In the genomic region with DNA sequence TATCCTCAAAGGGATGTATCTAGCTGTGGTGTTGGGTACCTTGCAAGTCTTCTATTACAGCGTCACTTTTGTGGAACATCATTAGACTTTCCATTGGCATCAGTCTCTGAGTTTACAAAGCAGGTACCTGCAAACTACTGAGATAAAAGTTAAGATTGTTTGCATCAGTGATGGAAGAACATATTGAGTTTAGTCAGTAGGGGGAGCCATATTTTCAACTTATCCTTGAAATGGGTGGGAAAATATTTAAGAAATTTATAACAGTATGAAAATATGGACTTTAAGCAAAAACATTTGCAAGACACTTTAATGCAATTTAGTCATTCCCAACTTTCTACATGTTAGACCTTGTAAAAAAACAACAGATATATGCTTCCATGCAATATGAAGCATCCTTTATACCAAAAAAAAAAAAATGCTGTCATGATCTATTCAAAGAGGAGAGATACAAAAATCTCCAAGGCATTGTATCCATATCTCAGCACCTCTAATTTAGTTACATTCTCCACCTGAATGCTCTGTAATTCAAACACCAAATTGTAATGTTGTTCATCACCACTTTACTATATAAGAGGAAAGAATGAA, we compare ENCODE assay signal across 11 cellular contexts.
DNase-seq lines count a peak whose midpoint lies in the region; ATAC-seq, FAIRE-seq and TF ChIP-seq lines count a peak whose summit lies in the region.
"Had no signal": no experiment of that assay in that cellular context is flagged by ENCODE, and none has a peak within 500 bp of the region (broad histone marks: within the 10 kb centered on the region; RNA-seq: fewer than 3 reads in every experiment).

No MANE protein-coding gene starts in this region.

- H3K9me3 ChIP-seq in WERI-Rb-1 (ENCODE audit: severe bottlenecking): no peaks in the 10 kb centered on the region
- H3K9me3 ChIP-seq in right lobe of liver: no peaks in the 10 kb centered on the region
- H3K9me3 ChIP-seq: esophagus squamous epithelium had no signal

- H3K4me3 ChIP-seq in WERI-Rb-1 (ENCODE audit: low read depth, low read length): no peak overlapping the region
- no peak overlapping the region for H3K4me3 ChIP-seq in kidney epithelial cell (ENCODE audit: low read depth, low read length)
- H3K4me3 ChIP-seq in right lobe of liver: no peak overlapping the region
- H3K4me3 ChIP-seq in lower leg skin (ENCODE audit: low read depth, poor library complexity, severe bottlenecking): no peak overlapping the region
- H3K4me3 ChIP-seq: esophagus squamous epithelium had no signal

- H3K36me3 ChIP-seq in WERI-Rb-1 (no peaks in the 10 kb centered on the region), kidney epithelial cell (ENCODE audit: control insufficient read depth, insufficient read depth, low read length) (no peaks in the 10 kb centered on the region), right lobe of liver (no peaks in the 10 kb centered on the region)
- H3K36me3 ChIP-seq: esophagus squamous epithelium had no signal

- TF ChIP-seq POLR2A in right lobe of liver (IDR thresholded peaks at IDR 0.05) (no peak), lower leg skin (IDR thresholded peaks at IDR 0.05) (no peak)

- FAIRE-seq in D721Med (lab: Jason Lieb, UNC): peak; percentile 25

- H3K27ac ChIP-seq in WERI-Rb-1 (no peak overlapping the region), right lobe of liver (no peak overlapping the region)
- H3K27ac ChIP-seq: esophagus squamous epithelium had no signal

- WGBS in right lobe of liver (ENCODE audit: insufficient coverage, low coverage, low lambda C conversion rate, missing lambda C conversion rate): 50% methylated on average over 1 of the region's 1 CpG
- WGBS in lower leg skin, 2 donors: 46 to 63% methylated on average over 1 of the region's 1 CpG

- no peaks in the 10 kb centered on the region for H3K27me3 ChIP-seq in WERI-Rb-1 (ENCODE audit: insufficient read depth, low read depth, severe bottlenecking)
- H3K27me3 ChIP-seq in kidney epithelial cell (ENCODE audit: control insufficient read depth, insufficient read depth, low read length): no peaks in the 10 kb centered on the region
- H3K27me3 ChIP-seq in right lobe of liver: no peaks in the 10 kb centered on the region
- H3K27me3 ChIP-seq: esophagus squamous epithelium had no signal

- no peaks in the 10 kb centered on the region for H3K4me1 ChIP-seq in right lobe of liver
- H3K4me1 ChIP-seq: esophagus squamous epithelium had no signal

- no peak for DNase-seq in D721Med (ENCODE audit: insufficient read length, low spot score)
- DNase-seq in WERI-Rb-1: no peak
- DNase-seq in kidney epithelial cell (ENCODE audit: low read depth): no peak
- DNase-seq in AG08395 (ENCODE audit: low spot score): no peak
- no peak for DNase-seq in right lobe of liver
- DNase-seq in lower leg skin (ENCODE audit: low spot score in 2 of 2): no peak
- DNase-seq: esophagus squamous epithelium, NCI-H446, occipital lobe had no signal

- intact Hi-C loops in right lobe of liver (cut with DNase I): no loop called here
- intact Hi-C loops in lower leg skin (cut with DNase I; ENCODE audit: low total_unique reads): no loop called here

- ATAC-seq in HG02884 (IDR thresholded peaks at IDR 0.05; ENCODE audit: unreplicated experiment): peak; percentile 45
- ATAC-seq in GM18858 (IDR thresholded peaks at IDR 0.05; ENCODE audit: unreplicated experiment): no peak
- no peak for ATAC-seq in right lobe of liver

- TF ChIP-seq CTCF in D721Med (IDR thresholded peaks at IDR 0.05; ENCODE audit: insufficient read depth, missing control alignments) (peak; percentile 33), WERI-Rb-1 (IDR thresholded peaks at IDR 0.05; ENCODE audit: low read depth, low read length) (peak; percentile 25; the same call in 1 of the 2 replicates), kidney epithelial cell (IDR thresholded peaks at IDR 0.05; ENCODE audit: insufficient read depth, low read length, poor library complexity, severe bottlenecking) (peak; percentile 56), right lobe of liver (IDR thresholded peaks at IDR 0.05) (peak in 2 of 4 donors; percentile 13 to 39), lower leg skin (IDR thresholded peaks at IDR 0.05) (no peak)

Comparison
In these comparisons a context has a peak if more than half of its experiments do, and no peak if none do; other contexts are left out.
1. CTCF ChIP-seq: peak in D721Med (single experiment), WERI-Rb-1 (single experiment) and kidney epithelial cell (single experiment); none in lower leg skin (0 of 3).